ENCODE assay signal across 8 cellular contexts in genomic region chr15:101652783-101653430, GRCh38. TPM values are rescaled to one million over a fixed set of nuclear protein-coding genes. Genes with fewer than 3 reads are reported as not detected.
DNase-seq lines count a peak whose midpoint lies in the region; ATAC-seq and TF ChIP-seq lines count a peak whose summit lies in the region.

No MANE protein-coding gene starts in this region.

- H3K27me3 ChIP-seq in sigmoid colon = no peaks in the 10 kb centered on the region

- H3K4me1 ChIP-seq in sigmoid colon = peaks cover 0 to 35% (median 32%) of the 10 kb centered on the region in 4 donors

- 34 to 37% methylated on average over 42 of the region's 42 CpGs for WGBS in sigmoid colon, 2 donors

- no peaks in the 10 kb centered on the region for H3K27me3 Mint-ChIP-seq in activated naive CD4-positive, alpha-beta T cell treated with anti-CD3 and anti-CD28 coated beads, Interleukin-2, amount 10 ng/mL, durations not matched to agents 7 days and 5 days

- ATAC-seq in HG03095 (IDR thresholded peaks at IDR 0.05; ENCODE audit: unreplicated experiment) (peak; percentile 9), left ventricle myocardium superior (peak; percentile 21), GM18867 (IDR thresholded peaks at IDR 0.05; ENCODE audit: unreplicated experiment) (no peak)

- H3K36me3 ChIP-seq in sigmoid colon = peaks cover 3 to 44% (median 13%) of the 10 kb centered on the region in 4 donors

- H3K27ac Mint-ChIP-seq in activated naive CD4-positive, alpha-beta T cell treated with anti-CD3 and anti-CD28 coated beads, Interleukin-2, amount 10 ng/mL, durations not matched to agents 7 days and 5 days = peak overlapping the region; percentile 98

- intact Hi-C loops in left ventricle myocardium superior (cut with micrococcal nuclease) = no loop called here
- intact Hi-C loops in sigmoid colon (cut with DNase I) = loop anchor here (2.0 kb wide), 1 partner anchor 358 kb away; the partner anchor contains the start of gene SNRPA1

- TF ChIP-seq CTCF in AG10803 (conservative IDR thresholded peaks at IDR 0.05; ENCODE audit: low read length) = no peak
- TF ChIP-seq CTCF in sigmoid colon (IDR thresholded peaks at IDR 0.05) = no peak
- no peak for TF ChIP-seq CTCF in GM10266 (IDR thresholded peaks at IDR 0.05; ENCODE audit: control insufficient read depth, insufficient read depth, low read depth, missing control alignments)

- no peak for TF ChIP-seq EP300 in sigmoid colon (IDR thresholded peaks at IDR 0.05)

- peak overlapping the region; percentile 85 for H3K4me3 Mint-ChIP-seq in activated naive CD4-positive, alpha-beta T cell treated with anti-CD3 and anti-CD28 coated beads, Interleukin-2, amount 10 ng/mL, durations not matched to agents 7 days and 5 days

- H3K9me3 Mint-ChIP-seq in activated naive CD4-positive, alpha-beta T cell treated with anti-CD3 and anti-CD28 coated beads, Interleukin-2, amount 10 ng/mL, durations not matched to agents 7 days and 5 days = no peaks in the 10 kb centered on the region

- no peak for TF ChIP-seq POLR2A in sigmoid colon (IDR thresholded peaks at IDR 0.05)

- H3K9me3 ChIP-seq in sigmoid colon = no peaks in the 10 kb centered on the region

- peaks cover 18% of the 10 kb centered on the region for H3K36me3 Mint-ChIP-seq in activated naive CD4-positive, alpha-beta T cell treated with anti-CD3 and anti-CD28 coated beads, Interleukin-2, amount 10 ng/mL, durations not matched to agents 7 days and 5 days

- H3K4me3 ChIP-seq in AG10803 (ENCODE audit: low read length) (peak overlapping the region; percentile 85), sigmoid colon (peak overlapping the region; percentile 82 to 90 (median 88))

- peaks cover 40% of the 10 kb centered on the region for H3K4me1 Mint-ChIP-seq in activated naive CD4-positive, alpha-beta T cell treated with anti-CD3 and anti-CD28 coated beads, Interleukin-2, amount 10 ng/mL, durations not matched to agents 7 days and 5 days

- DNase-seq in AG10803 (ENCODE audit: low read depth) = peak; percentile 36
- no peak for DNase-seq in activated naive CD4-positive, alpha-beta T cell treated with anti-CD3 and anti-CD28 coated beads, Interleukin-2, amount 10 ng/mL, durations not matched to agents 7 days and 5 days
- no peak for DNase-seq in left ventricle myocardium superior
- peak; percentile 72 for DNase-seq in sigmoid colon
- DNase-seq in foreskin melanocyte = no peak
- no peak for DNase-seq in GM10266 (ENCODE audit: extremely low spot score)

- CTCF ChIA-PET in activated naive CD4-positive, alpha-beta T cell treated with anti-CD3 and anti-CD28 coated beads, Interleukin-2, amount 10 ng/mL, durations not matched to agents 7 days and 5 days (lab: Charles Lee) = interaction anchor here (0.8 to 3.4 kb wide), 2 partner anchors 11 to 364 kb away, joined by 3 to 15 read pairs; no protein-coding TSS in a partner anchor

- peak overlapping the region; percentile 97 to 99 (median 98) for H3K27ac ChIP-seq in sigmoid colon

RNA-seq across cellular contexts. Expression of gene TM2D3, which starts 0.7 kb away (rescaled TPM):
- total RNA-seq in left ventricle myocardium superior (48.7 TPM), sigmoid colon (10 to 100 TPM; 49.3 to 61.4 (median 56.3) TPM)
- 10 to 100 TPM; 17.1 to 35.6 (median 19.2) TPM for polyA plus RNA-seq in sigmoid colon

Comparison
In these comparisons a context has a peak if more than half of its experiments do, and no peak if none do; other contexts are left out.
1. DNase-seq: peak in AG10803 (single experiment) and sigmoid colon (single experiment); none in activated naive CD4-positive, alpha-beta T cell treated with anti-CD3 and anti-CD28 coated beads, Interleukin-2, amount 10 ng/mL, durations not matched to agents 7 days and 5 days (single experiment), left ventricle myocardium superior (single experiment), foreskin melanocyte (single experiment) and GM10266 (single experiment).